Comparison of ENCODE assay signal across 2 cellular contexts in the genomic region with DNA sequence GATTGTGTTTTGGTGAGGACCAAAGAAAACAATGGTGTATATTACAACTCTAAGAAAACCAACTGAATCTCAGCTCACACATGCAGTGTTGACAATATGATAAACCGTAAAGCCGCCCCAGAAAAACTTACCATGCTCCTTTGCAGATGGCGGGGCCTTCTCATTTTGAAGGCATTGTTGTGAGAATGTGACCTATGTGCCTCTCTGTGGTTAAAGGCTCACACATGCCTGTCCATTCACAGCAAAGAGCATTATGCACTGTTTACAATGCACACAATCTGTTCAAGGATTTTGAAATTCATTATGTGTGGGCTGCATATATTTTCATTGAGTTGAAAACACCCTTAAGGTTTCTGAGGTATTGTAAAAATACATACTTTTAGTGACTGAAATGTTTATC.
TF ChIP-seq lines count a peak whose summit lies in the region.

No MANE protein-coding gene starts in this region.

TF ChIP-seq in GM23338, 12 proteins besides CTCF, POLR2A, EP300 and RAD21 (continues in another document):
- TF ChIP-seq REST (IDR thresholded peaks at IDR 0.05; ENCODE audit: unreplicated experiment) (no peak), NANOG (IDR thresholded peaks at IDR 0.05; ENCODE audit: borderline replicate concordance) (no peak), EZH2phosphoT487 (IDR thresholded peaks at IDR 0.05; ENCODE audit: unreplicated experiment) (no peak), CREB1 (CRISPR knock-in tag; IDR thresholded peaks at IDR 0.05; ENCODE audit: low read depth) (no peak), JUNB (IDR thresholded peaks at IDR 0.05; ENCODE audit: unreplicated experiment) (no peak), ZNF331 (CRISPR knock-in tag; IDR thresholded peaks at IDR 0.05; ENCODE audit: low read depth) (no peak), POLR2AphosphoS5 (IDR thresholded peaks at IDR 0.05; ENCODE audit: low read depth) (no peak), STAT1 (IDR thresholded peaks at IDR 0.05; ENCODE audit: unreplicated experiment) (no peak)
- TF ChIP-seq, protein P1, sequence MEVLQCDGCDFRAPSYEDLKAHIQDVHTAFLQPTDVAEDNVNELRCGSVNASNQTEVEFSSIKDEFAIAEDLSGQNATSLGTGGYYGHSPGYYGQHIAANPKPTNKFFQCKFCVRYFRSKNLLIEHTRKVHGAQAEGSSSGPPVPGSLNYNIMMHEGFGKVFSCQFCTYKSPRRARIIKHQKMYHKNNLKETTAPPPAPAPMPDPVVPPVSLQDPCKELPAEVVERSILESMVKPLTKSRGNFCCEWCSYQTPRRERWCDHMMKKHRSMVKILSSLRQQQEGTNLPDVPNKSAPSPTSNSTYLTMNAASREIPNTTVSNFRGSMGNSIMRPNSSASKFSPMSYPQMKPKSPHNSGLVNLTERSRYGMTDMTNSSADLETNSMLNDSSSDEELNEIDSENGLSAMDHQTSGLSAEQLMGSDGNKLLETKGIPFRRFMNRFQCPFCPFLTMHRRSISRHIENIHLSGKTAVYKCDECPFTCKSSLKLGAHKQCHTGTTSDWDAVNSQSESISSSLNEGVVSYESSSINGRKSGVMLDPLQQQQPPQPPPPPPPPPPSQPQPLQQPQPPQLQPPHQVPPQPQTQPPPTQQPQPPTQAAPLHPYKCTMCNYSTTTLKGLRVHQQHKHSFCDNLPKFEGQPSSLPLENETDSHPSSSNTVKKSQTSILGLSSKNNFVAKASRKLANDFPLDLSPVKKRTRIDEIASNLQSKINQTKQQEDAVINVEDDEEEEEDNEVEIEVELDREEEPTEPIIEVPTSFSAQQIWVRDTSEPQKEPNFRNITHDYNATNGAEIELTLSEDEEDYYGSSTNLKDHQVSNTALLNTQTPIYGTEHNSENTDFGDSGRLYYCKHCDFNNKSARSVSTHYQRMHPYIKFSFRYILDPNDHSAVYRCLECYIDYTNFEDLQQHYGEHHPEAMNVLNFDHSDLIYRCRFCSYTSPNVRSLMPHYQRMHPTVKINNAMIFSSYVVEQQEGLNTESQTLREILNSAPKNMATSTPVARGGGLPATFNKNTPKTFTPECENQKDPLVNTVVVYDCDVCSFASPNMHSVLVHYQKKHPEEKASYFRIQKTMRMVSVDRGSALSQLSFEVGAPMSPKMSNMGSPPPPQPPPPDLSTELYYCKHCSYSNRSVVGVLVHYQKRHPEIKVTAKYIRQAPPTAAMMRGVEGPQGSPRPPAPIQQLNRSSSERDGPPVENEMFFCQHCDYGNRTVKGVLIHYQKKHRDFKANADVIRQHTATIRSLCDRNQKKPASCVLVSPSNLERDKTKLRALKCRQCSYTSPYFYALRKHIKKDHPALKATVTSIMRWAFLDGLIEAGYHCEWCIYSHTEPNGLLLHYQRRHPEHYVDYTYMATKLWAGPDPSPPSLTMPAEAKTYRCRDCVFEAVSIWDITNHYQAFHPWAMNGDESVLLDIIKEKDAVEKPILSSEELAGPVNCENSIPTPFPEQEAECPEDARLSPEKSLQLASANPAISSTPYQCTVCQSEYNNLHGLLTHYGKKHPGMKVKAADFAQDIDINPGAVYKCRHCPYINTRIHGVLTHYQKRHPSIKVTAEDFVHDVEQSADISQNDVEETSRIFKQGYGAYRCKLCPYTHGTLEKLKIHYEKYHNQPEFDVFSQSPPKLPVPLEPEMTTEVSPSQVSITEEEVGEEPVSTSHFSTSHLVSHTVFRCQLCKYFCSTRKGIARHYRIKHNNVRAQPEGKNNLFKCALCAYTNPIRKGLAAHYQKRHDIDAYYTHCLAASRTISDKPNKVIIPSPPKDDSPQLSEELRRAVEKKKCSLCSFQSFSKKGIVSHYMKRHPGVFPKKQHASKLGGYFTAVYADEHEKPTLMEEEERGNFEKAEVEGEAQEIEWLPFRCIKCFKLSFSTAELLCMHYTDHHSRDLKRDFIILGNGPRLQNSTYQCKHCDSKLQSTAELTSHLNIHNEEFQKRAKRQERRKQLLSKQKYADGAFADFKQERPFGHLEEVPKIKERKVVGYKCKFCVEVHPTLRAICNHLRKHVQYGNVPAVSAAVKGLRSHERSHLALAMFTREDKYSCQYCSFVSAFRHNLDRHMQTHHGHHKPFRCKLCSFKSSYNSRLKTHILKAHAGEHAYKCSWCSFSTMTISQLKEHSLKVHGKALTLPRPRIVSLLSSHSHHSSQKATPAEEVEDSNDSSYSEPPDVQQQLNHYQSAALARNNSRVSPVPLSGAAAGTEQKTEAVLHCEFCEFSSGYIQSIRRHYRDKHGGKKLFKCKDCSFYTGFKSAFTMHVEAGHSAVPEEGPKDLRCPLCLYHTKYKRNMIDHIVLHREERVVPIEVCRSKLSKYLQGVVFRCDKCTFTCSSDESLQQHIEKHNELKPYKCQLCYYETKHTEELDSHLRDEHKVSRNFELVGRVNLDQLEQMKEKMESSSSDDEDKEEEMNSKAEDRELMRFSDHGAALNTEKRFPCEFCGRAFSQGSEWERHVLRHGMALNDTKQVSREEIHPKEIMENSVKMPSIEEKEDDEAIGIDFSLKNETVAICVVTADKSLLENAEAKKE (CRISPR knock-in tag; IDR thresholded peaks at IDR 0.05): no peak
- TF ChIP-seq, protein P2, sequence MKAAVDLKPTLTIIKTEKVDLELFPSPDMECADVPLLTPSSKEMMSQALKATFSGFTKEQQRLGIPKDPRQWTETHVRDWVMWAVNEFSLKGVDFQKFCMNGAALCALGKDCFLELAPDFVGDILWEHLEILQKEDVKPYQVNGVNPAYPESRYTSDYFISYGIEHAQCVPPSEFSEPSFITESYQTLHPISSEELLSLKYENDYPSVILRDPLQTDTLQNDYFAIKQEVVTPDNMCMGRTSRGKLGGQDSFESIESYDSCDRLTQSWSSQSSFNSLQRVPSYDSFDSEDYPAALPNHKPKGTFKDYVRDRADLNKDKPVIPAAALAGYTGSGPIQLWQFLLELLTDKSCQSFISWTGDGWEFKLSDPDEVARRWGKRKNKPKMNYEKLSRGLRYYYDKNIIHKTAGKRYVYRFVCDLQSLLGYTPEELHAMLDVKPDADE (IDR thresholded peaks at IDR 0.05): no peak

TF ChIP-seq in IMR-90, 13 proteins besides CTCF, POLR2A, EP300 and RAD21:
- no peak for TF ChIP-seq RCOR1 (IDR thresholded peaks at IDR 0.05; ENCODE audit: insufficient replicate concordance, low read length)
- no peak for TF ChIP-seq NFE2L2 (IDR thresholded peaks at IDR 0.05; ENCODE audit: low read depth, low read length)
- no peak for TF ChIP-seq CEBPB (IDR thresholded peaks at IDR 0.05; ENCODE audit: low read depth, low read length)
- TF ChIP-seq MAZ (IDR thresholded peaks at IDR 0.05; ENCODE audit: borderline replicate concordance, low read depth, low read length): no peak
- TF ChIP-seq RFX5 (IDR thresholded peaks at IDR 0.05; ENCODE audit: low read depth, low read length): no peak
- no peak for TF ChIP-seq FOS (IDR thresholded peaks at IDR 0.05; ENCODE audit: low read depth, low read length)
- TF ChIP-seq MAFK (IDR thresholded peaks at IDR 0.05; ENCODE audit: low read depth, low read length): no peak
- TF ChIP-seq CHD1 (IDR thresholded peaks at IDR 0.05; ENCODE audit: low read depth, low read length): no peak
- no peak for TF ChIP-seq MXI1 (IDR thresholded peaks at IDR 0.05; ENCODE audit: borderline replicate concordance, low read depth, low read length)
- no peak for TF ChIP-seq ELK1 (IDR thresholded peaks at IDR 0.05; ENCODE audit: borderline replicate concordance, low read depth, low read length)
- TF ChIP-seq SMC3 (IDR thresholded peaks at IDR 0.05; ENCODE audit: low read depth, low read length): no peak
- no peak for TF ChIP-seq BHLHE40 (IDR thresholded peaks at IDR 0.05; ENCODE audit: low read depth, low read length)
- TF ChIP-seq, protein P3, sequence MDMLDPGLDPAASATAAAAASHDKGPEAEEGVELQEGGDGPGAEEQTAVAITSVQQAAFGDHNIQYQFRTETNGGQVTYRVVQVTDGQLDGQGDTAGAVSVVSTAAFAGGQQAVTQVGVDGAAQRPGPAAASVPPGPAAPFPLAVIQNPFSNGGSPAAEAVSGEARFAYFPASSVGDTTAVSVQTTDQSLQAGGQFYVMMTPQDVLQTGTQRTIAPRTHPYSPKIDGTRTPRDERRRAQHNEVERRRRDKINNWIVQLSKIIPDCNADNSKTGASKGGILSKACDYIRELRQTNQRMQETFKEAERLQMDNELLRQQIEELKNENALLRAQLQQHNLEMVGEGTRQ (IDR thresholded peaks at IDR 0.05; ENCODE audit: low read depth, low read length): no peak
